Comparison of ENCODE assay signal across 22 cellular contexts in genomic region chr13:35780613-35781012, GRCh38.
DNase-seq lines count a peak whose midpoint lies in the region; FAIRE-seq and TF ChIP-seq lines count a peak whose summit lies in the region.
"Had no signal": no experiment of that assay in that cellular context is flagged by ENCODE, and none has a peak within 500 bp of the region (broad histone marks: within the 10 kb centered on the region; RNA-seq: fewer than 3 reads in every experiment).

No MANE protein-coding gene starts in this region.

- H3K27ac Mint-ChIP-seq in brain: peak overlapping the region in 3 of 5 experiments; percentile 25 to 81 (median 65)
- H3K27ac Mint-ChIP-seq: CD4-positive, CD25-positive, alpha-beta regulatory T cell; CD8-positive, alpha-beta memory T cell; HFFc6 had no signal

- H3K4me3 Mint-ChIP-seq in brain: no peak overlapping the region
- H3K4me3 Mint-ChIP-seq: CD4-positive, CD25-positive, alpha-beta regulatory T cell; CD8-positive, alpha-beta memory T cell; HFFc6 had no signal

- no peaks in the 10 kb centered on the region for H3K27me3 Mint-ChIP-seq in brain
- H3K27me3 Mint-ChIP-seq: CD4-positive, CD25-positive, alpha-beta regulatory T cell had no signal

- peaks cover 43% of the 10 kb centered on the region for H3K36me3 Mint-ChIP-seq in brain
- H3K36me3 Mint-ChIP-seq: CD4-positive, CD25-positive, alpha-beta regulatory T cell; CD8-positive, alpha-beta memory T cell had no signal

- FAIRE-seq in urothelium cell line (lab: Jason Lieb, UNC): no peak
- FAIRE-seq: A204.1, GM12892, GM18507 had no signal

- DNase-seq in NCI-H524 (lab: John Stamatoyannopoulos, UW): peak; percentile 9 to 66
- peak; percentile 81 for DNase-seq in NCI-H82 (lab: John Stamatoyannopoulos, UW)
- DNase-seq in retina: peak; percentile 17
- DNase-seq in NOMO-1 treated with dmso at 0.1 percent for 144 hours (lab: John Stamatoyannopoulos, UW; ENCODE audit: unreplicated experiment): no peak
- no peak for DNase-seq in DMS 273 (lab: John Stamatoyannopoulos, UW; ENCODE audit: unreplicated experiment)
- no peak for DNase-seq in urothelium cell line (ENCODE audit: low spot score)
- DNase-seq: ACHN; BE2C; C1 segment of cervical spinal cord; Caco-2; CD4-positive, CD25-positive, alpha-beta regulatory T cell; CD8-positive, alpha-beta memory T cell; DMS153; DMS79; GDM1; GOT3; H7; HFFc6 had no signal

- H3K4me1 Mint-ChIP-seq in brain: peaks cover 45% of the 10 kb centered on the region
- H3K4me1 Mint-ChIP-seq: CD4-positive, CD25-positive, alpha-beta regulatory T cell; CD8-positive, alpha-beta memory T cell had no signal

- no peak for TF ChIP-seq CTCF in brain (conservative IDR thresholded peaks at IDR 0.05)

- peaks cover 0 to 2% (median 0%) of the 10 kb centered on the region in 5 experiments for H3K9me3 Mint-ChIP-seq in brain
- H3K9me3 Mint-ChIP-seq: HFFc6 had no signal

Comparison
In these comparisons a context has a peak if more than half of its experiments do, and no peak if none do; other contexts are left out.
1. DNase-seq: peak in NCI-H524 (2 of 2), NCI-H82 (single experiment) and retina (single experiment); none in NOMO-1 treated with dmso at 0.1 percent for 144 hours (single experiment), DMS 273 (single experiment) and urothelium cell line (single experiment).